ENCODE assay signal across 11 cellular contexts in the genomic region with DNA sequence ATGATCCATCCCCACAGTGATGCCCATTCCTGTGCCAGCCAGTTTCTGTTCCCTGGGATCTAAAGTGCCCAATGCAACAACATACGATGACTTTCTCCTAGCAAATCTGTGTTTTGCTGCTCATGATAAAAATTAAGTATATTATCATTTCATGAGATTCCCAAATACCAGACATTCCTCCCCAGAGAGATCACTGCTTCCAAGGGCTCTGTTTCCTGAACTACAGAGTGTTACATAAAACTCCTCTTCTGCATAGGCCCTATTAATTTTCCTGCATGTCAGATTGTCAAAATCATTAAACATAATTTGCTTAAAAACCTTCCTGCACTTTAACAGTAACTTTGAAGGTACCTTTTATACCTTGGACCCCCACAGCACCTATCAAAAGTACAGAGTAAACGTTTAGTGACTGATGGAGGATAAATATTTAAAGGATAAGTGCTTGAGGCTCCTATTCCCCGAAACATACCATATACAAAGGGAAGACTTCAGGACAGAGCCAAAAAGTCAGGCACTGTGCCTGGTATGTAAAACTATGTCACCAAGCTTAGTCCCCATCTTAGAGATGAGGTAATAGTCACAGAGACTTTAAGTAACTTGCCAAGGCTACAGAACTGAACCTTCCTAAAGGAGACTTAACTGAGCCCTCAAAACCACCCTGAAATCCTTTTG.
"Had no signal": no experiment of that assay in that cellular context is flagged by ENCODE, and none has a peak within 500 bp of the region (broad histone marks: within the 10 kb centered on the region; RNA-seq: fewer than 3 reads in every experiment).

No MANE protein-coding gene starts in this region.

- ATAC-seq: natural killer cell treated with Interleukin-12 subunit alpha and Interleukin-12 subunit beta and Interleukin-15 and Interleukin-18, amount 100 ng/mL, for 72 hours; sciatic nerve had no signal

- DNase-seq: activated CD4-positive, alpha-beta T cell treated with anti-CD3 and anti-CD28 coated beads, Interleukin-2, amount 50 U/mL, for 4 hours; activated effector memory CD4-positive, alpha-beta T cell treated with Interleukin-2 at 50 U/mL for 16 hours; activated T-cell treated with anti-CD3 and anti-CD28 coated beads, Interleukin-2, amount 50 U/mL, for 1 hour; effector CD4-positive, alpha-beta T cell; immature natural killer cell; stimulated activated CD4-positive, alpha-beta T cell treated with anti-CD3 and anti-CD28 coated beads, Interleukin-12 subunit alpha, Interleukin-12 subunit beta, amount 100 ng/mL, for 4 hours; stimulated activated naive CD4-positive, alpha-beta T cell treated with Interleukin-2 at 50 U/mL for 16 hours; SW 1271; trophoblast cell had no signal
